In genomic region chr2:42028571-42029148, GRCh38 we compare ENCODE assay signal across 9 cellular contexts. TPM values are rescaled to one million over a fixed set of nuclear protein-coding genes. Genes with fewer than 3 reads are reported as not detected.
DNase-seq lines count a peak whose midpoint lies in the region; ATAC-seq and TF ChIP-seq lines count a peak whose summit lies in the region.
"Had no signal": no experiment of that assay in that cellular context is flagged by ENCODE, and none has a peak within 500 bp of the region (broad histone marks: within the 10 kb centered on the region; RNA-seq: fewer than 3 reads in every experiment).

No MANE protein-coding gene starts in this region.

- peak; percentile 68 for ATAC-seq in GM21528 (IDR thresholded peaks at IDR 0.05; ENCODE audit: low FRiP score, unreplicated experiment)
- peak; percentile 78 for ATAC-seq in HG03469 (IDR thresholded peaks at IDR 0.05; ENCODE audit: unreplicated experiment)

- DNase-seq in GM13976 (ENCODE audit: low spot score) (peak; percentile 71), left kidney (ENCODE audit: low read depth, low spot score) (peak; percentile 46), foreskin melanocyte (no peak), DMS53 (lab: John Stamatoyannopoulos, UW) (no peak), A172 (ENCODE audit: low spot score) (no peak), NCI-H1092 (lab: John Stamatoyannopoulos, UW) (no peak)
- DNase-seq: activated naive CD4-positive, alpha-beta T cell treated with anti-CD3 and anti-CD28 coated beads, Interleukin-2, amount 50 U/mL, for 16 hours had no signal

- in situ Hi-C loops in GM13976 (cut with MboI; ENCODE audit: low sequenced_read_pairs, unreplicated experiment) = no loop called here

- no peak for TF ChIP-seq CTCF in GM13976 (IDR thresholded peaks at IDR 0.05; ENCODE audit: borderline replicate concordance, control extremely low read depth, extremely low read depth, insufficient read depth, missing control alignments)

RNA-seq across cellular contexts. Expression of gene PKDCC, which starts 19.2 kb away (rescaled TPM):
- total RNA-seq in A172 (2014; rRNA removed; shearing (Covaris generic)) = 4.8 and 6.4 TPM in 2 replicates

Comparison
In these comparisons a context has a peak if more than half of its experiments do, and no peak if none do; other contexts are left out.
1. DNase-seq: peak in GM13976 (single experiment) and left kidney (single experiment); none in foreskin melanocyte (single experiment), DMS53 (single experiment), A172 (single experiment) and NCI-H1092 (single experiment).